23 cellular contexts compared by ENCODE assay signal in genomic region chr17:33052856-33053255, GRCh38.
"Had no signal": no experiment of that assay in that cellular context is flagged by ENCODE, and none has a peak within 500 bp of the region (broad histone marks: within the 10 kb centered on the region; RNA-seq: fewer than 3 reads in every experiment).

No MANE protein-coding gene starts in this region.

- H3K9me3 ChIP-seq: uterus had no signal

- DNase-seq: activated CD4-positive, alpha-beta memory T cell treated with anti-CD3 and anti-CD28 coated beads for 36 hours; activated CD4-positive, alpha-beta T cell treated with anti-CD3 and anti-CD28 coated beads for 48 hours; activated CD4-positive, CD25-positive, alpha-beta regulatory T cell; activated effector memory CD4-positive, alpha-beta T cell treated with Interleukin-2 at 50 U/mL for 16 hours; activated naive CD4-positive, alpha-beta T cell treated with anti-CD3 and anti-CD28 coated beads for 36 hours; activated T-cell treated with anti-CD3 and anti-CD28 coated beads, Interleukin-2, amount 50 U/mL, for 72 hours; amygdala; cerebellar nuclear complex; cortex of kidney; erythroblast; foreskin melanocyte; immature natural killer cell; kidney glomerular epithelial cell; mesenchymal stem cell; naive B cell; occipital lobe; stimulated activated CD4-positive, alpha-beta T cell treated with anti-CD3 and anti-CD28 coated beads, Interleukin-15, amount 100 ng/mL, for 24 hours; T-helper 1 cell; uterus had no signal

- H3K36me3 ChIP-seq: uterus had no signal

- H3K27ac ChIP-seq: uterus had no signal

- H3K4me3 ChIP-seq: smooth muscle cell, uterus had no signal

- H3K4me1 Mint-ChIP-seq: immature natural killer cell; naive B cell; neural crest cell; stimulated activated memory B cell treated with anti-CD40 and anti-IgM and Interleukin-4, amounts not matched to agents 10 μg/mL and 1 μg/mL and 100 μg/mL, for 72 hours had no signal

- ATAC-seq: activated T-cell treated with anti-CD3 and anti-CD28 coated beads, Interleukin-2, amount 50 U/mL, for 72 hours; sciatic nerve; stimulated activated memory B cell treated with anti-CD40 and anti-IgM and Interleukin-4, amounts not matched to agents 10 μg/mL and 1 μg/mL and 100 μg/mL, for 72 hours had no signal

- H3K27me3 ChIP-seq: uterus had no signal

- H3K4me3 Mint-ChIP-seq: activated CD4-positive, alpha-beta memory T cell treated with anti-CD3 and anti-CD28 coated beads for 36 hours; activated naive CD4-positive, alpha-beta T cell treated with anti-CD3 and anti-CD28 coated beads for 36 hours; activated T-cell treated with anti-CD3 and anti-CD28 coated beads, Interleukin-2, amount 50 U/mL, for 72 hours; immature natural killer cell; neural crest cell; stimulated activated memory B cell treated with anti-CD40 and anti-IgM and Interleukin-4, amounts not matched to agents 10 μg/mL and 1 μg/mL and 100 μg/mL, for 72 hours had no signal

- H3K27ac Mint-ChIP-seq: activated CD4-positive, alpha-beta memory T cell treated with anti-CD3 and anti-CD28 coated beads for 36 hours; activated naive CD4-positive, alpha-beta T cell treated with anti-CD3 and anti-CD28 coated beads for 36 hours; activated T-cell treated with anti-CD3 and anti-CD28 coated beads, Interleukin-2, amount 50 U/mL, for 72 hours; immature natural killer cell; naive B cell; stimulated activated memory B cell treated with anti-CD40 and anti-IgM and Interleukin-4, amounts not matched to agents 10 μg/mL and 1 μg/mL and 100 μg/mL, for 72 hours had no signal

- H3K36me3 Mint-ChIP-seq: activated CD4-positive, alpha-beta memory T cell treated with anti-CD3 and anti-CD28 coated beads for 36 hours; immature natural killer cell; naive B cell; stimulated activated memory B cell treated with anti-CD40 and anti-IgM and Interleukin-4, amounts not matched to agents 10 μg/mL and 1 μg/mL and 100 μg/mL, for 72 hours had no signal

- H3K9me3 Mint-ChIP-seq: activated CD4-positive, alpha-beta memory T cell treated with anti-CD3 and anti-CD28 coated beads for 36 hours; activated naive CD4-positive, alpha-beta T cell treated with anti-CD3 and anti-CD28 coated beads for 36 hours; activated T-cell treated with anti-CD3 and anti-CD28 coated beads, Interleukin-2, amount 50 U/mL, for 72 hours; immature natural killer cell; naive B cell; neural crest cell; stimulated activated memory B cell treated with anti-CD40 and anti-IgM and Interleukin-4, amounts not matched to agents 10 μg/mL and 1 μg/mL and 100 μg/mL, for 72 hours had no signal

- H3K4me1 ChIP-seq: uterus had no signal
